In the genomic region with DNA sequence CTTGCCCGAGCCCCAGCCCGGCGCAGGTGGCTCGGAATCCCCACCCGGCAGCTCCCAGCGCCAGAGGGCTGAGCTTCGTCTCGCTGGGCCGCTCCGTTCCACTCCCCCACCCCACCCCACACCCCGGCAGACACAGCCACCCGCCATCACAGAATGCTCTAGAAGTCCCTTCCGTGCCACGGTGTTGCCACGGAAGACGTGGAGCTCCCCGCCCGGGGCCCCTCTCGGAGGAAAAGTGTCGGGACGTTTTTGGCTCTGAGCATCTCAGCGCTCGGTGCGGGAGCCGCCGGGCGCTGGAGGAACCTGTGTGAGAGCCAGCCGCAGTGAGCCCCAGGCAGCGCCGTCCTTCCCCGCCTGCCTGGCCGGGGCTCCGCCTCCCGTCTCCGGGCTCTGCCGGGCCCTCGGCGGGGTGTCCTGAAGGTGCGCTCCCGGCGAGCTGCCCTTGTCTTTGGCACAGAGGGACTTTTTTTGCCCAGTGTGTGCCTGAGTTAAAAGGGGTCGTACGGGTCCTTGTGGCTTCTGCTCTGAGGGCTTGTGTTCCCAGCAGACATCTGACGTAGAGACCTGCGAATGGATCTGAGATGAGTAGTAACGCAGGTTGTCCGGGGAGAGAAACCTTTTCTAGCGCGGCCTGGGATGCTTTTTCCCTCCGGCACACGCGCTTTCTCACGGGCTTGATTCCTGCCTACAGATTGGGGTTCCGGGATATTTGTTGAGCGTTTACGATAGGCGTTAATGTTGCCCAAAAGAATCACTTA, we compare ENCODE assay signal across 8 cellular contexts. TPM values are rescaled to one million over a fixed set of nuclear protein-coding genes. Genes with fewer than 3 reads are reported as not detected.
A peak's percentile ranks its signal among the peaks of the same experiment; 100 is the strongest.
DNase-seq lines count a peak whose midpoint lies in the region; ATAC-seq lines count a peak whose summit lies in the region.

No MANE protein-coding gene starts in this region.

- peak overlapping the region; percentile 89 for H3K27ac Mint-ChIP-seq in activated CD8-positive, alpha-beta T cell treated with anti-CD3 and anti-CD28 coated beads, Interleukin-2, amount 10 ng/mL, durations not matched to agents 7 days and 5 days

- peak; percentile 11 for ATAC-seq in GM18867 (IDR thresholded peaks at IDR 0.05; ENCODE audit: unreplicated experiment)
- peak; percentile 20 for ATAC-seq in activated CD8-positive, alpha-beta T cell treated with anti-CD3 and anti-CD28 coated beads, Interleukin-2, amount 10 ng/mL, durations not matched to agents 7 days and 5 days
- no peak for ATAC-seq in HG03039 (IDR thresholded peaks at IDR 0.05; ENCODE audit: unreplicated experiment)

- H3K36me3 ChIP-seq in ACC112 (ENCODE audit: insufficient read depth, low read length): no peaks in the 10 kb centered on the region
- H3K36me3 ChIP-seq in effector memory CD4-positive, alpha-beta T cell (ENCODE audit: control insufficient read depth, insufficient read depth, low read length): no peaks in the 10 kb centered on the region

- H2AFZ ChIP-seq in ACC112 (ENCODE audit: low read length, unreplicated experiment): peak overlapping the region; percentile 22

- peaks cover 40% of the 10 kb centered on the region for H3K4me1 Mint-ChIP-seq in activated CD8-positive, alpha-beta T cell treated with anti-CD3 and anti-CD28 coated beads, Interleukin-2, amount 10 ng/mL, durations not matched to agents 7 days and 5 days (ENCODE audit: low read depth)

- H3K36me3 Mint-ChIP-seq in activated CD8-positive, alpha-beta T cell treated with anti-CD3 and anti-CD28 coated beads, Interleukin-2, amount 10 ng/mL, durations not matched to agents 7 days and 5 days (ENCODE audit: low read depth): peaks cover 44% of the 10 kb centered on the region

- H3K27ac ChIP-seq in ACC112 (ENCODE audit: low read depth, low read length): peak overlapping the region; percentile 84; the same call in 1 of the 2 replicates
- peak overlapping the region; percentile 93 for H3K27ac ChIP-seq in effector memory CD4-positive, alpha-beta T cell (ENCODE audit: insufficient read depth, low read length, poor library complexity, severe bottlenecking)

- CTCF ChIA-PET in activated CD8-positive, alpha-beta T cell treated with anti-CD3 and anti-CD28 coated beads, Interleukin-2, amount 10 ng/mL, durations not matched to agents 7 days and 5 days (lab: Charles Lee): interaction anchor here (1.2 kb wide), 1 partner anchor 20 kb away, joined by 3 read pairs; no protein-coding TSS in a partner anchor

- H3K4me3 Mint-ChIP-seq in activated CD8-positive, alpha-beta T cell treated with anti-CD3 and anti-CD28 coated beads, Interleukin-2, amount 10 ng/mL, durations not matched to agents 7 days and 5 days: peak overlapping the region; percentile 94

- no peaks in the 10 kb centered on the region for H3K27me3 Mint-ChIP-seq in activated CD8-positive, alpha-beta T cell treated with anti-CD3 and anti-CD28 coated beads, Interleukin-2, amount 10 ng/mL, durations not matched to agents 7 days and 5 days (ENCODE audit: low read depth)

- H3K4me1 ChIP-seq in ACC112 (ENCODE audit: control insufficient read depth, insufficient read depth, low read length, unreplicated experiment): peaks cover 29% of the 10 kb centered on the region
- peaks cover 19% of the 10 kb centered on the region for H3K4me1 ChIP-seq in effector memory CD4-positive, alpha-beta T cell (ENCODE audit: control insufficient read depth, insufficient read depth, low read length, poor library complexity, severe bottlenecking)

- POLR2A ChIA-PET in activated CD8-positive, alpha-beta T cell treated with anti-CD3 and anti-CD28 coated beads, Interleukin-2, amount 10 ng/mL, durations not matched to agents 7 days and 5 days (lab: Charles Lee): interaction anchor here (0.5 to 6.2 kb wide), 6 partner anchors 11 to 191 kb away, joined by 3 to 100 read pairs (median 4); no protein-coding TSS in a partner anchor

- no peaks in the 10 kb centered on the region for H3K9me3 Mint-ChIP-seq in activated CD8-positive, alpha-beta T cell treated with anti-CD3 and anti-CD28 coated beads, Interleukin-2, amount 10 ng/mL, durations not matched to agents 7 days and 5 days (ENCODE audit: insufficient read depth)

- peak; percentile 53 for DNase-seq in NCI-H2227 (lab: John Stamatoyannopoulos, UW; ENCODE audit: unreplicated experiment)
- DNase-seq in activated CD8-positive, alpha-beta T cell treated with anti-CD3 and anti-CD28 coated beads, Interleukin-2, amount 10 ng/mL, durations not matched to agents 7 days and 5 days: peak; percentile 58
- peak; percentile 34 to 48 (median 45) for DNase-seq in effector memory CD4-positive, alpha-beta T cell
- peak; percentile 92 for DNase-seq in mesenteric fat pad (ENCODE audit: low spot score)
- peak; percentile 29 for DNase-seq in stimulated activated CD8-positive, alpha-beta memory T cell treated with anti-CD3 and anti-CD28 coated beads, Interleukin-15, amount 100 ng/mL, for 24 hours (ENCODE audit: low read depth)

- H3K79me2 ChIP-seq in ACC112 (ENCODE audit: control insufficient read depth, insufficient read depth, low read length, unreplicated experiment): peaks cover 74% of the 10 kb centered on the region

- peak overlapping the region; percentile 95 for H3K4me3 ChIP-seq in ACC112 (ENCODE audit: low read depth, low read length)
- H3K4me3 ChIP-seq in effector memory CD4-positive, alpha-beta T cell (ENCODE audit: insufficient read depth, low read depth, low read length, poor library complexity, severe bottlenecking): peak overlapping the region; percentile 96

- H3K27me3 ChIP-seq in ACC112 (ENCODE audit: insufficient read depth, low read length): no peaks in the 10 kb centered on the region
- H3K27me3 ChIP-seq in effector memory CD4-positive, alpha-beta T cell (replicated peaks; ENCODE audit: control insufficient read depth, insufficient read depth, low read length, poor library complexity, severe bottlenecking): no peaks in the 10 kb centered on the region

- no peaks in the 10 kb centered on the region for H3K9me3 ChIP-seq in effector memory CD4-positive, alpha-beta T cell (ENCODE audit: control insufficient read depth, low read length)

RNA-seq across cellular contexts. Expression of a gene that starts 1.8 kb away (rescaled TPM):
- 10 to 100 TPM; 45.5 to 46.4 TPM for total RNA-seq in activated CD8-positive, alpha-beta T cell treated with anti-CD3 and anti-CD28 coated beads, Interleukin-2, amount 10 ng/mL, durations not matched to agents 7 days and 5 days
- 38.3 TPM for total RNA-seq in mesenteric fat pad

Comparison
In these comparisons a context has a peak if more than half of its experiments do, and no peak if none do; other contexts are left out.
1. DNase-seq: peak in every context shown above with its lines; median percentile 92 in mesenteric fat pad; 58 in activated CD8-positive, alpha-beta T cell treated with anti-CD3 and anti-CD28 coated beads, Interleukin-2, amount 10 ng/mL, durations not matched to agents 7 days and 5 days; 53 in NCI-H2227; 45 in effector memory CD4-positive, alpha-beta T cell; 29 in stimulated activated CD8-positive, alpha-beta memory T cell treated with anti-CD3 and anti-CD28 coated beads, Interleukin-15, amount 100 ng/mL, for 24 hours.